In genomic region chr4:8607603-8608481, GRCh38 we compare ENCODE assay signal across 8 cellular contexts. TPM values are rescaled to one million over a fixed set of nuclear protein-coding genes. Genes with fewer than 3 reads are reported as not detected.
DNase-seq lines count a peak whose midpoint lies in the region; ATAC-seq, FAIRE-seq and TF ChIP-seq lines count a peak whose summit lies in the region.

No MANE protein-coding gene starts in this region.

- no peaks in the 10 kb centered on the region for H3K36me3 ChIP-seq in astrocyte (ENCODE audit: insufficient read depth, low read length)

- peaks cover 8% of the 10 kb centered on the region for H4K20me1 ChIP-seq in astrocyte (ENCODE audit: insufficient read depth, low read length)

- no peaks in the 10 kb centered on the region for H3K4me1 Mint-ChIP-seq in astrocyte (ENCODE audit: low read depth, unreplicated experiment)
- no peaks in the 10 kb centered on the region for H3K4me1 Mint-ChIP-seq in stimulated activated naive CD8-positive, alpha-beta T cell treated with anti-CD3 and anti-CD28 coated beads, Interleukin-15, amount 100 ng/mL, for 72 hours

- no peaks in the 10 kb centered on the region for H3K9me3 ChIP-seq in astrocyte (ENCODE audit: insufficient read depth, low read depth, low read length)

- ATAC-seq in left lobe of liver: peak; percentile 72
- no peak for ATAC-seq in stimulated activated naive CD8-positive, alpha-beta T cell treated with anti-CD3 and anti-CD28 coated beads, Interleukin-15, amount 100 ng/mL, for 72 hours

- H3K4me1 ChIP-seq in astrocyte (ENCODE audit: insufficient read depth, low read length): no peaks in the 10 kb centered on the region

- POLR2A ChIA-PET in RWPE1 (lab: Yijun Ruan, JAX; ENCODE audit: low non-redundant PET): no interaction called here

- no peak overlapping the region for H3K4me2 ChIP-seq in astrocyte (ENCODE audit: low read length)

- H3K27me3 ChIP-seq in astrocyte (ENCODE audit: insufficient read depth, low read length): peaks cover 2% of the 10 kb centered on the region

- H3K9ac ChIP-seq in astrocyte (ENCODE audit: low read length): no peak overlapping the region

- H3K27me3 Mint-ChIP-seq in astrocyte (ENCODE audit: low read depth, unreplicated experiment): peaks cover 36% of the 10 kb centered on the region
- H3K27me3 Mint-ChIP-seq in stimulated activated naive CD8-positive, alpha-beta T cell treated with anti-CD3 and anti-CD28 coated beads, Interleukin-15, amount 100 ng/mL, for 72 hours: no peaks in the 10 kb centered on the region

- no peaks in the 10 kb centered on the region for H3K79me2 ChIP-seq in astrocyte (ENCODE audit: insufficient read depth, low read length)

- no peak for FAIRE-seq in astrocyte (lab: Jason Lieb, UNC)

- H3K9me3 Mint-ChIP-seq in astrocyte (ENCODE audit: unreplicated experiment): no peaks in the 10 kb centered on the region
- H3K9me3 Mint-ChIP-seq in stimulated activated naive CD8-positive, alpha-beta T cell treated with anti-CD3 and anti-CD28 coated beads, Interleukin-15, amount 100 ng/mL, for 72 hours: no peaks in the 10 kb centered on the region

- H3K27ac ChIP-seq in RWPE1: no peak overlapping the region
- H3K27ac ChIP-seq in astrocyte (ENCODE audit: low read depth, low read length): no peak overlapping the region

- DNase-seq in NCI-H82 (lab: John Stamatoyannopoulos, UW) (peak; percentile 51), NCI-H82 treated with DMSO at 0.1 percent for 48 hours (lab: John Stamatoyannopoulos, UW; ENCODE audit: unreplicated experiment) (no peak), RWPE1 (ENCODE audit: low spot score) (peak; percentile 37), astrocyte (ENCODE audit: low read depth) (no peak), left lobe of liver (ENCODE audit: low spot score) (no peak), NCI-H187 treated with DMSO at 0.1 percent for 48 hours (lab: John Stamatoyannopoulos, UW) (no peak), hippocampal formation (lab: John Stamatoyannopoulos, UW) (no peak)
- DNase-seq in stimulated activated naive CD8-positive, alpha-beta T cell treated with anti-CD3 and anti-CD28 coated beads, Interleukin-15, amount 100 ng/mL, for 72 hours: peak; percentile 35 to 41

- H2AFZ ChIP-seq in astrocyte (ENCODE audit: low read depth, low read length): no peak overlapping the region

- no peak overlapping the region for H3K27ac Mint-ChIP-seq in astrocyte (ENCODE audit: unreplicated experiment)
- H3K27ac Mint-ChIP-seq in stimulated activated naive CD8-positive, alpha-beta T cell treated with anti-CD3 and anti-CD28 coated beads, Interleukin-15, amount 100 ng/mL, for 72 hours: no peak overlapping the region

- H3K36me3 Mint-ChIP-seq in astrocyte (ENCODE audit: low read depth, unreplicated experiment): peaks cover 4% of the 10 kb centered on the region

- peak; percentile 93 for TF ChIP-seq CTCF in RWPE1 (conservative IDR thresholded peaks at IDR 0.05; ENCODE audit: low read depth)
- peak; percentile 48 for TF ChIP-seq CTCF in astrocyte (IDR thresholded peaks at IDR 0.05; ENCODE audit: insufficient read depth, low read depth, low read length)

- H3K4me3 Mint-ChIP-seq in astrocyte (ENCODE audit: unreplicated experiment): no peak overlapping the region
- H3K4me3 Mint-ChIP-seq in stimulated activated naive CD8-positive, alpha-beta T cell treated with anti-CD3 and anti-CD28 coated beads, Interleukin-15, amount 100 ng/mL, for 72 hours: no peak overlapping the region

- no peak overlapping the region for H3K4me3 ChIP-seq in astrocyte (ENCODE audit: insufficient read depth, low read depth, low read length)

- CTCF ChIA-PET in RWPE1 (lab: Yijun Ruan, JAX): interaction anchor here (0.6 to 2.1 kb wide), 8 partner anchors 11 to 795 kb away, joined by 3 to 9 read pairs (median 4); no protein-coding TSS in a partner anchor

RNA-seq across cellular contexts. Expression of gene CPZ, which starts 15.3 kb away (rescaled TPM):
- total RNA-seq in astrocyte: 6.3 and 6.8 TPM in 2 replicates
- 0.45 TPM for total RNA-seq in left lobe of liver

RNA-seq across cellular contexts. Expression of gene GPR78, which starts 27.6 kb away (rescaled TPM):
- total RNA-seq in astrocyte: 0.16 and 0.17 TPM in 2 replicates
- total RNA-seq in left lobe of liver: not detected

Comparison
In these comparisons a context has a peak if more than half of its experiments do, and no peak if none do; other contexts are left out.
1. DNase-seq: peak in NCI-H82 (single experiment), RWPE1 (single experiment) and stimulated activated naive CD8-positive, alpha-beta T cell treated with anti-CD3 and anti-CD28 coated beads, Interleukin-15, amount 100 ng/mL, for 72 hours (2 of 2); none in NCI-H82 treated with DMSO at 0.1 percent for 48 hours (single experiment), astrocyte (single experiment), left lobe of liver (single experiment), NCI-H187 treated with DMSO at 0.1 percent for 48 hours (single experiment) and hippocampal formation (0 of 2).